In the genomic region with DNA sequence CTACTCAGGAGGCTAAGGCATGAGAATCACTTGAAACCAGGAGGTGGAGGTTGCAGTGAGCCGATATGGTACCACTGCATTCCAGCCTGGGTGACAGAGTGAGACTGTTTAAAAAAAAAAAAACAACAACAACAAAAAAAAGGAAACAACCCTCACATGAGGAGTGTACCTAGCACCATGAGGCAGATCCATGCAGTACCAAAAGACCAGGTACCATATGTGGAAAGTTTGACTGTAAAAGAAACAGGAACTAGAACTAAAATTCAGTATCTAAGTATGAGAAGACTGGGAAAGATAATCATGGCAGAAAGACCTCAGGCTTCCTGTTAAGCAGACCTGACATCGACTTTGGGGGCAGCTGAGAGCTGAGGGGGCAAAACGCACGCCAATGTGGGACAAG, we compare ENCODE assay signal across 15 cellular contexts. TPM values are rescaled to one million over a fixed set of nuclear protein-coding genes. Genes with fewer than 3 reads are reported as not detected.
DNase-seq lines count a peak whose midpoint lies in the region; ATAC-seq and TF ChIP-seq lines count a peak whose summit lies in the region.
"Had no signal": no experiment of that assay in that cellular context is flagged by ENCODE, and none has a peak within 500 bp of the region (broad histone marks: within the 10 kb centered on the region; RNA-seq: fewer than 3 reads in every experiment).

No MANE protein-coding gene starts in this region.

- H3K4me3 Mint-ChIP-seq in activated T-cell treated with anti-CD3 and anti-CD28 coated beads, Interleukin-2, amount 50 U/mL, for 24 hours, result no peak overlapping the region
- H3K4me3 Mint-ChIP-seq in activated T-cell treated with anti-CD3 and anti-CD28 coated beads, Interleukin-2, amount 50 U/mL, for 72 hours, result no peak overlapping the region
- H3K4me3 Mint-ChIP-seq in activated naive CD8-positive, alpha-beta T cell, result no peak overlapping the region
- H3K4me3 Mint-ChIP-seq: HFFc6 had no signal

- peaks cover 25% of the 10 kb centered on the region for H3K4me1 Mint-ChIP-seq in activated T-cell treated with anti-CD3 and anti-CD28 coated beads, Interleukin-2, amount 50 U/mL, for 24 hours (ENCODE audit: low read depth)
- H3K4me1 Mint-ChIP-seq in activated T-cell treated with anti-CD3 and anti-CD28 coated beads, Interleukin-2, amount 50 U/mL, for 72 hours (ENCODE audit: low read depth), result peaks cover 17% of the 10 kb centered on the region
- H3K4me1 Mint-ChIP-seq in activated naive CD8-positive, alpha-beta T cell (ENCODE audit: low read depth), result peaks cover 4% of the 10 kb centered on the region

- H3K36me3 ChIP-seq in tibial nerve, result peaks cover 4 to 61% (median 9%) of the 10 kb centered on the region in 3 donors

- no peaks in the 10 kb centered on the region for H3K27me3 Mint-ChIP-seq in activated T-cell treated with anti-CD3 and anti-CD28 coated beads, Interleukin-2, amount 50 U/mL, for 24 hours
- H3K27me3 Mint-ChIP-seq in activated T-cell treated with anti-CD3 and anti-CD28 coated beads, Interleukin-2, amount 50 U/mL, for 72 hours (ENCODE audit: low read depth), result no peaks in the 10 kb centered on the region
- H3K27me3 Mint-ChIP-seq in activated naive CD8-positive, alpha-beta T cell, result no peaks in the 10 kb centered on the region

- H3K4me3 ChIP-seq in tibial nerve, result no peak overlapping the region
- H3K4me3 ChIP-seq: BLaER1 had no signal

- H3K27me3 ChIP-seq in tibial nerve, result no peaks in the 10 kb centered on the region
- H3K27me3 ChIP-seq: BLaER1 had no signal

- H3K36me3 Mint-ChIP-seq in activated T-cell treated with anti-CD3 and anti-CD28 coated beads, Interleukin-2, amount 50 U/mL, for 24 hours (ENCODE audit: low read depth), result peaks cover 74% of the 10 kb centered on the region
- peaks cover 2% of the 10 kb centered on the region in 2 donors for H3K36me3 Mint-ChIP-seq in activated T-cell treated with anti-CD3 and anti-CD28 coated beads, Interleukin-2, amount 50 U/mL, for 72 hours (ENCODE audit: insufficient read depth in 2 of 2)
- no peaks in the 10 kb centered on the region for H3K36me3 Mint-ChIP-seq in activated naive CD8-positive, alpha-beta T cell

- TF ChIP-seq EP300 in tibial nerve (IDR thresholded peaks at IDR 0.05), result no peak

- H3K27ac ChIP-seq in tibial nerve, result peak overlapping the region in 3 of 4 donors; percentile 8 to 75 (median 66)
- H3K27ac ChIP-seq: BLaER1, RWPE1 had no signal

- no peak for TF ChIP-seq CTCF in tibial nerve (IDR thresholded peaks at IDR 0.05)

- peak overlapping the region; percentile 67 for H3K27ac Mint-ChIP-seq in activated T-cell treated with anti-CD3 and anti-CD28 coated beads, Interleukin-2, amount 50 U/mL, for 24 hours
- H3K27ac Mint-ChIP-seq in activated T-cell treated with anti-CD3 and anti-CD28 coated beads, Interleukin-2, amount 50 U/mL, for 72 hours, result no peak overlapping the region
- H3K27ac Mint-ChIP-seq in activated naive CD8-positive, alpha-beta T cell, result peak overlapping the region; percentile 28
- H3K27ac Mint-ChIP-seq: HFFc6 had no signal

- 89 to 92% methylated on average over 4 of the region's 4 CpGs for WGBS in tibial nerve, 2 donors

- H3K9me3 ChIP-seq in tibial nerve, result no peaks in the 10 kb centered on the region
- H3K9me3 ChIP-seq: BLaER1 had no signal

- TF ChIP-seq POLR2A in tibial nerve (IDR thresholded peaks at IDR 0.05), result no peak

- ATAC-seq in activated T-cell treated with anti-CD3 and anti-CD28 coated beads, Interleukin-2, amount 50 U/mL, for 72 hours (replicated peaks in 1 of 2), result no peak

- H3K4me1 ChIP-seq in tibial nerve, result peaks cover 0 to 44% (median 17%) of the 10 kb centered on the region in 4 donors
- H3K4me1 ChIP-seq: BLaER1 had no signal

- DNase-seq in activated T-cell treated with anti-CD3 and anti-CD28 coated beads, Interleukin-2, amount 50 U/mL, for 24 hours, result no peak
- DNase-seq in activated T-cell treated with anti-CD3 and anti-CD28 coated beads, Interleukin-2, amount 50 U/mL, for 72 hours, result no peak
- peak; percentile 19 for DNase-seq in islet precursor cell
- DNase-seq in tibial nerve (ENCODE audit: low spot score in 2 of 2), result no peak
- no peak for DNase-seq in T-helper 1 cell
- no peak for DNase-seq in NCI-H774 (lab: John Stamatoyannopoulos, UW)
- DNase-seq in T-helper 9 cell, result no peak
- DNase-seq: DND-41, HFFc6, NCI-H1105, NCI-H187 treated with DMSO at 0.1 percent for 48 hours, NCI-H69 had no signal

- H3K9me3 Mint-ChIP-seq in activated T-cell treated with anti-CD3 and anti-CD28 coated beads, Interleukin-2, amount 50 U/mL, for 24 hours, result no peaks in the 10 kb centered on the region
- H3K9me3 Mint-ChIP-seq in activated T-cell treated with anti-CD3 and anti-CD28 coated beads, Interleukin-2, amount 50 U/mL, for 72 hours, result no peaks in the 10 kb centered on the region
- H3K9me3 Mint-ChIP-seq in activated naive CD8-positive, alpha-beta T cell (ENCODE audit: low read depth), result no peaks in the 10 kb centered on the region
- H3K9me3 Mint-ChIP-seq: HFFc6 had no signal

RNA-seq across cellular contexts. Expression of gene TRAFD1, which starts 55.1 kb away (rescaled TPM):
- total RNA-seq in activated T-cell treated with anti-CD3 and anti-CD28 coated beads, Interleukin-2, amount 50 U/mL, for 72 hours, result 10 to 100 TPM; 57.7 to 64.2 TPM
- 10 to 100 TPM; 24.7 to 32.9 (median 27.4) TPM for total RNA-seq in tibial nerve
